In genomic region chr15:43105778-43106485, GRCh38 we compare ENCODE assay signal across 1 cellular context.
TF ChIP-seq lines count a peak whose summit lies in the region.

Gene UBR1, minus strand, starts transcription at chr15:43106038. Its CDS starts 16 bp downstream, at chr15:43106022.

TF ChIP-seq in HepG2, 621 proteins besides CTCF, POLR2A, EP300 and RAD21 (continued from another document and continues in another):
- TF ChIP-seq TOE1 (CRISPR knock-in tag; IDR thresholded peaks at IDR 0.05), result no peak
- TF ChIP-seq ATF6 (CRISPR knock-in tag; conservative IDR thresholded peaks at IDR 0.05), result no peak
- no peak; the same call in 1 of the 2 replicates for TF ChIP-seq MEF2D (CRISPR knock-in tag; IDR thresholded peaks at IDR 0.05)
- TF ChIP-seq HNRNPUL1 (IDR thresholded peaks at IDR 0.05; ENCODE audit: low read depth, low read length), result no peak
- no peak for TF ChIP-seq ZNF75D (CRISPR knock-in tag; IDR thresholded peaks at IDR 0.05; ENCODE audit: borderline replicate concordance)
- no peak for TF ChIP-seq IKZF4 (CRISPR knock-in tag; IDR thresholded peaks at IDR 0.05; ENCODE audit: borderline replicate concordance, low read depth, not compliant biosample characterization)
- TF ChIP-seq ZNF12 (CRISPR knock-in tag; IDR thresholded peaks at IDR 0.05), result no peak
- peak; percentile 48 for TF ChIP-seq YEATS4 (CRISPR knock-in tag; IDR thresholded peaks at IDR 0.05; ENCODE audit: borderline replicate concordance)
- no peak for TF ChIP-seq ZBTB49 (CRISPR knock-in tag; IDR thresholded peaks at IDR 0.05; ENCODE audit: borderline replicate concordance)
- no peak for TF ChIP-seq ZNF746 (CRISPR knock-in tag; IDR thresholded peaks at IDR 0.05)
- peak; percentile 46; the same call in 1 of the 2 replicates for TF ChIP-seq ZNF563 (CRISPR knock-in tag; IDR thresholded peaks at IDR 0.05)
- no peak for TF ChIP-seq TBP (CRISPR knock-in tag; IDR thresholded peaks at IDR 0.05)
- TF ChIP-seq ZNF576 (CRISPR knock-in tag; IDR thresholded peaks at IDR 0.05), result no peak
- TF ChIP-seq ATF4 (CRISPR knock-in tag; IDR thresholded peaks at IDR 0.05), result no peak
- TF ChIP-seq ZNF841 (CRISPR knock-in tag; IDR thresholded peaks at IDR 0.05; ENCODE audit: borderline replicate concordance), result no peak
- peak; percentile 72 for TF ChIP-seq GABPA (IDR thresholded peaks at IDR 0.05; ENCODE audit: low read depth, low read length)
- TF ChIP-seq GABPA (CRISPR knock-in tag; IDR thresholded peaks at IDR 0.05; ENCODE audit: low read depth), result peak; percentile 93
- TF ChIP-seq ZNF414 (CRISPR knock-in tag; IDR thresholded peaks at IDR 0.05), result no peak
- no peak for TF ChIP-seq TRIM22 (IDR thresholded peaks at IDR 0.05)
- no peak for TF ChIP-seq ZFP1 (CRISPR knock-in tag; IDR thresholded peaks at IDR 0.05)
- no peak for TF ChIP-seq JDP2 (CRISPR knock-in tag; IDR thresholded peaks at IDR 0.05; ENCODE audit: borderline replicate concordance)
- no peak for TF ChIP-seq MXD3 (CRISPR knock-in tag; IDR thresholded peaks at IDR 0.05)
- no peak; the same call in 1 of the 2 replicates for TF ChIP-seq BRD4 (CRISPR knock-in tag; IDR thresholded peaks at IDR 0.05)
- no peak; the same call in 1 of the 2 replicates for TF ChIP-seq MTA1 (CRISPR knock-in tag; IDR thresholded peaks at IDR 0.05; ENCODE audit: borderline replicate concordance)
- no peak for TF ChIP-seq CENPBD1 (CRISPR knock-in tag; IDR thresholded peaks at IDR 0.05; ENCODE audit: borderline replicate concordance, low read depth)
- TF ChIP-seq HDAC6 (IDR thresholded peaks at IDR 0.05; ENCODE audit: low read depth, low read length), result no peak
- no peak for TF ChIP-seq ZBTB25 (CRISPR knock-in tag; IDR thresholded peaks at IDR 0.05)
- TF ChIP-seq GPBP1L1 (CRISPR knock-in tag; IDR thresholded peaks at IDR 0.05), result no peak
- no peak for TF ChIP-seq ZNF652 (CRISPR knock-in tag; IDR thresholded peaks at IDR 0.05; ENCODE audit: borderline replicate concordance, low read depth)
- TF ChIP-seq ZNF761 (CRISPR knock-in tag; conservative IDR thresholded peaks at IDR 0.05), result no peak
- TF ChIP-seq ZNF792 (CRISPR knock-in tag; IDR thresholded peaks at IDR 0.05), result no peak
- TF ChIP-seq FOSL1 (CRISPR knock-in tag; IDR thresholded peaks at IDR 0.05; ENCODE audit: borderline replicate concordance), result no peak
- no peak for TF ChIP-seq RAD51 (IDR thresholded peaks at IDR 0.05; ENCODE audit: borderline replicate concordance)
- TF ChIP-seq SALL2 (CRISPR knock-in tag; IDR thresholded peaks at IDR 0.05), result no peak
- TF ChIP-seq SIN3A (IDR thresholded peaks at IDR 0.05; ENCODE audit: borderline replicate concordance, low read depth, low read length), result peak; percentile 65
- no peak for TF ChIP-seq BCLAF1 (IDR thresholded peaks at IDR 0.05)
- peak; percentile 38; the same call in 1 of the 2 replicates for TF ChIP-seq PPARG (CRISPR knock-in tag; conservative IDR thresholded peaks at IDR 0.05)
- TF ChIP-seq UBTF (CRISPR knock-in tag; IDR thresholded peaks at IDR 0.05), result no peak
- TF ChIP-seq CBX5 (CRISPR knock-in tag; IDR thresholded peaks at IDR 0.05; ENCODE audit: borderline replicate concordance), result 0 out of 2 replicates have a peak, but pooled peaks have one; percentile 28
- peak; percentile 55 for TF ChIP-seq RBFOX2 (IDR thresholded peaks at IDR 0.05; ENCODE audit: low read depth, low read length)
- no peak for TF ChIP-seq SNAPC5 (CRISPR knock-in tag; IDR thresholded peaks at IDR 0.05; ENCODE audit: borderline replicate concordance)
- TF ChIP-seq ZNF503 (CRISPR knock-in tag; IDR thresholded peaks at IDR 0.05), result 0 out of 2 replicates have a peak, but pooled peaks have one; percentile 24
- no peak for TF ChIP-seq ADNP (CRISPR knock-in tag; IDR thresholded peaks at IDR 0.05)
